21 cellular contexts compared by ENCODE assay signal in genomic region chr15:70783041-70783440, GRCh38.
"Had no signal": no experiment of that assay in that cellular context is flagged by ENCODE, and none has a peak within 500 bp of the region (broad histone marks: within the 10 kb centered on the region; RNA-seq: fewer than 3 reads in every experiment).

No MANE protein-coding gene starts in this region.

- H3K36me3 ChIP-seq: breast epithelium, gastroesophageal sphincter, spleen, upper lobe of right lung had no signal

- H3K4me1 ChIP-seq: breast epithelium, gastroesophageal sphincter, parathyroid adenoma, upper lobe of right lung had no signal

- ATAC-seq: activated T-cell treated with anti-CD3 and anti-CD28 coated beads, Interleukin-2, amount 50 U/mL, for 72 hours; effector memory CD8-positive, alpha-beta T cell; gastroesophageal sphincter; sciatic nerve; stimulated activated naive CD8-positive, alpha-beta T cell treated with anti-CD3 and anti-CD28 coated beads, Interleukin-15, Interleukin-2, amounts not matched to agents 100 U/mL and 50 U/mL, for 24 hours; upper lobe of right lung had no signal

- H3K4me3 ChIP-seq: breast epithelium, dorsolateral prefrontal cortex, gastroesophageal sphincter, spleen, upper lobe of right lung had no signal

- H3K27me3 ChIP-seq: breast epithelium, gastroesophageal sphincter had no signal

- H3K9ac ChIP-seq: parathyroid adenoma had no signal

- DNase-seq: activated CD4-positive, alpha-beta memory T cell treated with anti-CD3 and anti-CD28 coated beads for 36 hours; activated CD4-positive, alpha-beta T cell treated with anti-CD3 and anti-CD28 coated beads for 48 hours; activated effector memory CD4-positive, alpha-beta T cell treated with Interleukin-2 at 50 U/mL for 16 hours; activated naive CD4-positive, alpha-beta T cell treated with anti-CD3 and anti-CD28 coated beads for 36 hours; activated naive CD8-positive, alpha-beta T cell treated with anti-CD3 and anti-CD28 coated beads, Interleukin-2, amount 10 ng/mL, durations not matched to agents 7 days and 5 days; activated T-cell treated with anti-CD3 and anti-CD28 coated beads, Interleukin-2, amount 50 U/mL, for 72 hours; dorsolateral prefrontal cortex; effector memory CD8-positive, alpha-beta T cell; head of caudate nucleus; left cardiac atrium; nephron progenitor cell; spleen; stimulated activated CD4-positive, alpha-beta T cell treated with anti-CD3 and anti-CD28 coated beads, Interleukin-4, amount 100 ng/mL, for 24 hours; stimulated activated naive CD8-positive, alpha-beta T cell treated with anti-CD3 and anti-CD28 coated beads, Interleukin-15, Interleukin-2, amounts not matched to agents 100 U/mL and 50 U/mL, for 24 hours; upper lobe of right lung had no signal

- FAIRE-seq: colon, islet of Langerhans had no signal

- H3K27ac ChIP-seq: breast epithelium, dorsolateral prefrontal cortex, gastroesophageal sphincter, parathyroid adenoma, spleen, upper lobe of right lung had no signal

- H3K9me3 ChIP-seq: breast epithelium, gastroesophageal sphincter, spleen, upper lobe of right lung had no signal

- H2AFZ ChIP-seq: parathyroid adenoma had no signal

- H3K79me2 ChIP-seq: parathyroid adenoma had no signal
